ENCODE assay signal across 8 cellular contexts in genomic region chr2:192029089-192029488, GRCh38.
DNase-seq lines count a peak whose midpoint lies in the region; ATAC-seq and TF ChIP-seq lines count a peak whose summit lies in the region.

No MANE protein-coding gene starts in this region.

- H4K8ac ChIP-seq in H9 (replicated peaks; ENCODE audit: insufficient read length, low read depth, low read length) = no peak overlapping the region

- no peaks in the 10 kb centered on the region for H3K79me1 ChIP-seq in H9 (ENCODE audit: insufficient read depth, low read depth, low read length, poor library complexity, severe bottlenecking)

- WGBS in H9 (ENCODE audit: extremely low coverage, insufficient read length, low lambda C conversion rate) = no CpG with 5 or more reads among the region's 2 CpGs
- WGBS in gastroesophageal sphincter (ENCODE audit: low coverage in 1 of 2), 2 donors = 83 to 88% methylated on average over 1 of the region's 2 CpGs

- H2AFZ ChIP-seq in H9 (ENCODE audit: low read length) = no peak overlapping the region

- no peak overlapping the region for H4K5ac ChIP-seq in H9 (ENCODE audit: insufficient read length, low read depth, low read length)

- no peak overlapping the region for H3T11ph ChIP-seq in H9 (ENCODE audit: low read length)

- TF ChIP-seq CTCF in H9 (conservative IDR thresholded peaks at IDR 0.05) (peak; percentile 59), gastroesophageal sphincter (IDR thresholded peaks at IDR 0.05) (no peak)

- no peak overlapping the region for H3K27ac ChIP-seq in H9 (ENCODE audit: insufficient read length, low read depth, low read length)
- no peak overlapping the region for H3K27ac ChIP-seq in gastroesophageal sphincter

- H3K4me1 ChIP-seq in H9 (ENCODE audit: insufficient read depth, low read length) (peaks cover 10% of the 10 kb centered on the region; the same call in 1 of the 2 replicates), gastroesophageal sphincter (peaks cover 0 to 17% (median 4%) of the 10 kb centered on the region in 3 donors)

- no peaks in the 10 kb centered on the region for H3K9me3 ChIP-seq in H9 (ENCODE audit: control insufficient read depth, low read depth, low read length)
- H3K9me3 ChIP-seq in gastroesophageal sphincter = no peaks in the 10 kb centered on the region

- H4K20me1 ChIP-seq in H9 (ENCODE audit: control insufficient read depth, insufficient read depth, insufficient read length) = no peaks in the 10 kb centered on the region

- H3K23ac ChIP-seq in H9 (ENCODE audit: insufficient read length, low read depth, low read length) = no peak overlapping the region

- peaks cover 27 to 28% of the 10 kb centered on the region in 2 experiments for H3K4me1 Mint-ChIP-seq in H9

- H3K27ac Mint-ChIP-seq in H9 = no peak overlapping the region

- peaks cover 0 to 2% (median 0%) of the 10 kb centered on the region in 3 experiments; a peak in 2 of 7 replicates for H3K36me3 Mint-ChIP-seq in H9 (ENCODE audit: insufficient read depth in 1 of 3, low read depth in 3 of 3)

- no peak overlapping the region for H3K18ac ChIP-seq in H9 (ENCODE audit: insufficient read length, low read depth, low read length)

- H4K91ac ChIP-seq in H9 (ENCODE audit: insufficient read length, low read depth, low read length) = no peak overlapping the region

- DNase-seq in H9 (peak; percentile 80), NAMALWA (ENCODE audit: low spot score) (peak; percentile 65), iPS-NIHi7 (ENCODE audit: extremely low spot score) (peak; percentile 50), occipital lobe (lab: John Stamatoyannopoulos, UW) (no peak), NCI-H526 treated with DMSO at 0.1 percent for 48 hours (lab: John Stamatoyannopoulos, UW) (no peak)

- no peaks in the 10 kb centered on the region for H3K9me3 Mint-ChIP-seq in H9

- no peak for TF ChIP-seq POLR2A in gastroesophageal sphincter (IDR thresholded peaks at IDR 0.05)

- no peaks in the 10 kb centered on the region for H3K27me3 Mint-ChIP-seq in H9 (ENCODE audit: low read depth)

- no peak overlapping the region for H3K14ac ChIP-seq in H9 (ENCODE audit: insufficient read depth, low read length)

- no peak overlapping the region for H2BK12ac ChIP-seq in H9 (ENCODE audit: insufficient read length, low read depth, low read length)

- no peaks in the 10 kb centered on the region for H3K27me3 ChIP-seq in H9 (ENCODE audit: insufficient read depth, low read length)
- no peaks in the 10 kb centered on the region for H3K27me3 ChIP-seq in gastroesophageal sphincter

- H2BK20ac ChIP-seq in H9 (ENCODE audit: low read depth, low read length, poor library complexity, severe bottlenecking) = no peak overlapping the region

- no peak overlapping the region for H3K4ac ChIP-seq in H9 (ENCODE audit: low read depth, low read length)

- H3K23me2 ChIP-seq in H9 (ENCODE audit: insufficient read length, low read depth, low read length, poor library complexity, severe bottlenecking) = no peaks in the 10 kb centered on the region

- peak; percentile 97 for ATAC-seq in GM18502 (IDR thresholded peaks at IDR 0.05; ENCODE audit: poor library complexity, unreplicated experiment)
- no peak for ATAC-seq in HG02840 (IDR thresholded peaks at IDR 0.05; ENCODE audit: low FRiP score, unreplicated experiment)
- ATAC-seq in gastroesophageal sphincter = no peak

- no peak overlapping the region for H2AK5ac ChIP-seq in H9 (ENCODE audit: insufficient read length, low read length)

- no peak overlapping the region for H2BK120ac ChIP-seq in H9 (ENCODE audit: low read depth, low read length, poor library complexity, severe bottlenecking)

- H3K79me2 ChIP-seq in H9 (ENCODE audit: insufficient read depth, low read length) = no peaks in the 10 kb centered on the region

- H2BK5ac ChIP-seq in H9 (ENCODE audit: insufficient read length, low read length) = no peak overlapping the region

- H3K56ac ChIP-seq in H9 (ENCODE audit: insufficient read length, low read depth, low read length) = no peak overlapping the region

- H3K4me2 ChIP-seq in H9 (ENCODE audit: insufficient read depth, insufficient read length, low read length) = no peak overlapping the region

- no peak overlapping the region for H3K9ac ChIP-seq in H9 (ENCODE audit: extremely low read depth, insufficient read length, low read length)

- no peak overlapping the region for H3K4me3 Mint-ChIP-seq in H9

- no peak overlapping the region for H3K4me3 ChIP-seq in gastroesophageal sphincter

- no peaks in the 10 kb centered on the region for H3K36me3 ChIP-seq in gastroesophageal sphincter

- no peak for TF ChIP-seq EP300 in gastroesophageal sphincter (IDR thresholded peaks at IDR 0.05)

- no peak overlapping the region for H2BK15ac ChIP-seq in H9 (ENCODE audit: low read depth, low read length)

Comparison
In these comparisons a context has a peak if more than half of its experiments do, and no peak if none do; other contexts are left out.
1. DNase-seq: peak in H9 (single experiment), NAMALWA (single experiment) and iPS-NIHi7 (single experiment); none in occipital lobe (single experiment) and NCI-H526 treated with DMSO at 0.1 percent for 48 hours (single experiment).